20 cellular contexts compared by ENCODE assay signal in genomic region chr11:111399187-111400031, GRCh38. TPM values are rescaled to one million over a fixed set of nuclear protein-coding genes. Genes with fewer than 3 reads are reported as not detected.
DNase-seq lines count a peak whose midpoint lies in the region; ATAC-seq and TF ChIP-seq lines count a peak whose summit lies in the region.
"Had no signal": no experiment of that assay in that cellular context is flagged by ENCODE, and none has a peak within 500 bp of the region (broad histone marks: within the 10 kb centered on the region; RNA-seq: fewer than 3 reads in every experiment).

No MANE protein-coding gene starts in this region.

- CTCF ChIA-PET in activated naive CD4-positive, alpha-beta T cell treated with anti-CD3 and anti-CD28 coated beads, Interleukin-2, amount 10 ng/mL, durations not matched to agents 7 days and 5 days (lab: Charles Lee): no interaction called here

- POLR2A ChIA-PET in activated naive CD8-positive, alpha-beta T cell treated with anti-CD3 and anti-CD28 coated beads, Interleukin-2, amount 10 ng/mL, durations not matched to agents 7 days and 5 days (lab: Charles Lee): no interaction called here

- H3K4me3 Mint-ChIP-seq in activated naive CD8-positive, alpha-beta T cell treated with anti-CD3 and anti-CD28 coated beads, Interleukin-2, amount 10 ng/mL, durations not matched to agents 7 days and 5 days: no peak overlapping the region
- no peak overlapping the region for H3K4me3 Mint-ChIP-seq in activated naive CD4-positive, alpha-beta T cell treated with anti-CD3 and anti-CD28 coated beads, Interleukin-2, amount 10 ng/mL, durations not matched to agents 7 days and 5 days
- H3K4me3 Mint-ChIP-seq in natural killer cell treated with Interleukin-12 subunit alpha and Interleukin-12 subunit beta and Interleukin-15 and Interleukin-18, amount 100 ng/mL, for 72 hours: no peak overlapping the region
- H3K4me3 Mint-ChIP-seq: activated T-helper 17 cell treated with anti-CD3 and anti-CD28 coated beads, Interleukin-2, amount 50 U/mL, for 72 hours had no signal

- peaks cover 3% of the 10 kb centered on the region for H3K36me3 Mint-ChIP-seq in activated naive CD8-positive, alpha-beta T cell treated with anti-CD3 and anti-CD28 coated beads, Interleukin-2, amount 10 ng/mL, durations not matched to agents 7 days and 5 days
- no peaks in the 10 kb centered on the region for H3K36me3 Mint-ChIP-seq in activated naive CD4-positive, alpha-beta T cell treated with anti-CD3 and anti-CD28 coated beads, Interleukin-2, amount 10 ng/mL, durations not matched to agents 7 days and 5 days
- no peaks in the 10 kb centered on the region for H3K36me3 Mint-ChIP-seq in natural killer cell treated with Interleukin-12 subunit alpha and Interleukin-12 subunit beta and Interleukin-15 and Interleukin-18, amount 100 ng/mL, for 72 hours

- H3K27ac Mint-ChIP-seq in activated naive CD8-positive, alpha-beta T cell treated with anti-CD3 and anti-CD28 coated beads, Interleukin-2, amount 10 ng/mL, durations not matched to agents 7 days and 5 days: peak overlapping the region; percentile 54
- no peak overlapping the region for H3K27ac Mint-ChIP-seq in activated naive CD4-positive, alpha-beta T cell treated with anti-CD3 and anti-CD28 coated beads, Interleukin-2, amount 10 ng/mL, durations not matched to agents 7 days and 5 days
- H3K27ac Mint-ChIP-seq in natural killer cell treated with Interleukin-12 subunit alpha and Interleukin-12 subunit beta and Interleukin-15 and Interleukin-18, amount 100 ng/mL, for 72 hours: no peak overlapping the region
- H3K27ac Mint-ChIP-seq: activated T-helper 17 cell treated with anti-CD3 and anti-CD28 coated beads, Interleukin-2, amount 50 U/mL, for 72 hours; progenitor cell of endocrine pancreas had no signal

- H3K9me3 Mint-ChIP-seq in activated naive CD8-positive, alpha-beta T cell treated with anti-CD3 and anti-CD28 coated beads, Interleukin-2, amount 10 ng/mL, durations not matched to agents 7 days and 5 days: peaks cover 2% of the 10 kb centered on the region
- peaks cover 1% of the 10 kb centered on the region for H3K9me3 Mint-ChIP-seq in activated naive CD4-positive, alpha-beta T cell treated with anti-CD3 and anti-CD28 coated beads, Interleukin-2, amount 10 ng/mL, durations not matched to agents 7 days and 5 days
- no peaks in the 10 kb centered on the region for H3K9me3 Mint-ChIP-seq in natural killer cell treated with Interleukin-12 subunit alpha and Interleukin-12 subunit beta and Interleukin-15 and Interleukin-18, amount 100 ng/mL, for 72 hours

- H3K4me3 ChIP-seq in GM06990 (replicated peaks; ENCODE audit: low read depth, low read length): peak overlapping the region; percentile 31

- peak; percentile 44 for ATAC-seq in GM18868 (IDR thresholded peaks at IDR 0.05; ENCODE audit: unreplicated experiment)
- peak; percentile 35 for ATAC-seq in HG02870 (IDR thresholded peaks at IDR 0.05; ENCODE audit: unreplicated experiment)
- no peak for ATAC-seq in activated naive CD8-positive, alpha-beta T cell treated with anti-CD3 and anti-CD28 coated beads, Interleukin-2, amount 10 ng/mL, durations not matched to agents 7 days and 5 days (ENCODE audit: low read depth)
- no peak for ATAC-seq in HG03175 (IDR thresholded peaks at IDR 0.05; ENCODE audit: unreplicated experiment)
- ATAC-seq in natural killer cell treated with Interleukin-12 subunit alpha and Interleukin-12 subunit beta and Interleukin-15 and Interleukin-18, amount 100 ng/mL, for 72 hours: no peak
- ATAC-seq: activated T-helper 17 cell treated with anti-CD3 and anti-CD28 coated beads, Interleukin-2, amount 50 U/mL, for 72 hours; left lobe of liver had no signal

- peaks cover 1% of the 10 kb centered on the region for H3K27me3 Mint-ChIP-seq in activated naive CD8-positive, alpha-beta T cell treated with anti-CD3 and anti-CD28 coated beads, Interleukin-2, amount 10 ng/mL, durations not matched to agents 7 days and 5 days
- no peaks in the 10 kb centered on the region for H3K27me3 Mint-ChIP-seq in activated naive CD4-positive, alpha-beta T cell treated with anti-CD3 and anti-CD28 coated beads, Interleukin-2, amount 10 ng/mL, durations not matched to agents 7 days and 5 days
- H3K27me3 Mint-ChIP-seq in natural killer cell treated with Interleukin-12 subunit alpha and Interleukin-12 subunit beta and Interleukin-15 and Interleukin-18, amount 100 ng/mL, for 72 hours: peaks cover 5% of the 10 kb centered on the region in 2 donors

- TF ChIP-seq CTCF in GM06990 (IDR thresholded peaks at IDR 0.05; ENCODE audit: insufficient read depth, low read length, poor library complexity, severe bottlenecking): peak; percentile 59

- no peaks in the 10 kb centered on the region for H3K27me3 ChIP-seq in GM06990 (replicated peaks; ENCODE audit: control insufficient read depth, insufficient read depth, low read length)

- no peak for DNase-seq in GM06990 (ENCODE audit: extremely low read depth, insufficient read length)
- no peak for DNase-seq in activated naive CD8-positive, alpha-beta T cell treated with anti-CD3 and anti-CD28 coated beads, Interleukin-2, amount 10 ng/mL, durations not matched to agents 7 days and 5 days
- DNase-seq in activated naive CD4-positive, alpha-beta T cell treated with anti-CD3 and anti-CD28 coated beads, Interleukin-2, amount 10 ng/mL, durations not matched to agents 7 days and 5 days: no peak
- DNase-seq in putamen (ENCODE audit: low spot score): no peak
- no peak for DNase-seq in natural killer cell treated with Interleukin-12 subunit alpha and Interleukin-12 subunit beta and Interleukin-15 and Interleukin-18, amount 100 ng/mL, for 72 hours (ENCODE audit: low spot score)
- DNase-seq: activated CD8-positive, alpha-beta memory T cell treated with anti-CD3 and anti-CD28 coated beads for 24 hours; Caco-2; GDM1; GOT3; MM.1S; NCI-H2081 treated with DMSO at 0.1 percent for 48 hours had no signal

- no peaks in the 10 kb centered on the region for H3K36me3 ChIP-seq in GM06990 (ENCODE audit: control insufficient read depth, insufficient read depth, low read length)

- peaks cover 19% of the 10 kb centered on the region for H3K4me1 Mint-ChIP-seq in activated naive CD8-positive, alpha-beta T cell treated with anti-CD3 and anti-CD28 coated beads, Interleukin-2, amount 10 ng/mL, durations not matched to agents 7 days and 5 days
- peaks cover 8% of the 10 kb centered on the region for H3K4me1 Mint-ChIP-seq in activated naive CD4-positive, alpha-beta T cell treated with anti-CD3 and anti-CD28 coated beads, Interleukin-2, amount 10 ng/mL, durations not matched to agents 7 days and 5 days
- H3K4me1 Mint-ChIP-seq in natural killer cell treated with Interleukin-12 subunit alpha and Interleukin-12 subunit beta and Interleukin-15 and Interleukin-18, amount 100 ng/mL, for 72 hours (ENCODE audit: low read depth in 2 of 2): no peaks in the 10 kb centered on the region
- H3K4me1 Mint-ChIP-seq: activated T-helper 17 cell treated with anti-CD3 and anti-CD28 coated beads, Interleukin-2, amount 50 U/mL, for 72 hours had no signal

RNA-seq across cellular contexts. Expression of gene POU2AF1, which starts 20.3 kb away (rescaled TPM):
- total RNA-seq in activated naive CD8-positive, alpha-beta T cell treated with anti-CD3 and anti-CD28 coated beads, Interleukin-2, amount 10 ng/mL, durations not matched to agents 7 days and 5 days: 1 to 10 TPM; 1.9 to 2.1 TPM
- 1 to 10 TPM in 1 of 2 donors, not detected in 1; 4.2 TPM for total RNA-seq in natural killer cell treated with Interleukin-12 subunit alpha and Interleukin-12 subunit beta and Interleukin-15 and Interleukin-18, amount 100 ng/mL, for 72 hours
- total RNA-seq: chondrocyte, fibroblast of villous mesenchyme, RPMI7951 had no signal

Comparison
In these comparisons a context has a peak if more than half of its experiments do, and no peak if none do; other contexts are left out.
1. ATAC-seq: peak in GM18868 (single experiment) and HG02870 (single experiment); none in activated naive CD8-positive, alpha-beta T cell treated with anti-CD3 and anti-CD28 coated beads, Interleukin-2, amount 10 ng/mL, durations not matched to agents 7 days and 5 days (single experiment), HG03175 (single experiment) and natural killer cell treated with Interleukin-12 subunit alpha and Interleukin-12 subunit beta and Interleukin-15 and Interleukin-18, amount 100 ng/mL, for 72 hours (0 of 2).